In genomic region chr1:219414250-219414649, GRCh38 we compare ENCODE assay signal across 1 cellular context.
TF ChIP-seq lines count a peak whose summit lies in the region.

No MANE protein-coding gene starts in this region.

TF ChIP-seq in HepG2, 621 proteins besides CTCF, POLR2A, EP300 and RAD21 (continued from another document and continues in another):
- TF ChIP-seq, protein P1, sequence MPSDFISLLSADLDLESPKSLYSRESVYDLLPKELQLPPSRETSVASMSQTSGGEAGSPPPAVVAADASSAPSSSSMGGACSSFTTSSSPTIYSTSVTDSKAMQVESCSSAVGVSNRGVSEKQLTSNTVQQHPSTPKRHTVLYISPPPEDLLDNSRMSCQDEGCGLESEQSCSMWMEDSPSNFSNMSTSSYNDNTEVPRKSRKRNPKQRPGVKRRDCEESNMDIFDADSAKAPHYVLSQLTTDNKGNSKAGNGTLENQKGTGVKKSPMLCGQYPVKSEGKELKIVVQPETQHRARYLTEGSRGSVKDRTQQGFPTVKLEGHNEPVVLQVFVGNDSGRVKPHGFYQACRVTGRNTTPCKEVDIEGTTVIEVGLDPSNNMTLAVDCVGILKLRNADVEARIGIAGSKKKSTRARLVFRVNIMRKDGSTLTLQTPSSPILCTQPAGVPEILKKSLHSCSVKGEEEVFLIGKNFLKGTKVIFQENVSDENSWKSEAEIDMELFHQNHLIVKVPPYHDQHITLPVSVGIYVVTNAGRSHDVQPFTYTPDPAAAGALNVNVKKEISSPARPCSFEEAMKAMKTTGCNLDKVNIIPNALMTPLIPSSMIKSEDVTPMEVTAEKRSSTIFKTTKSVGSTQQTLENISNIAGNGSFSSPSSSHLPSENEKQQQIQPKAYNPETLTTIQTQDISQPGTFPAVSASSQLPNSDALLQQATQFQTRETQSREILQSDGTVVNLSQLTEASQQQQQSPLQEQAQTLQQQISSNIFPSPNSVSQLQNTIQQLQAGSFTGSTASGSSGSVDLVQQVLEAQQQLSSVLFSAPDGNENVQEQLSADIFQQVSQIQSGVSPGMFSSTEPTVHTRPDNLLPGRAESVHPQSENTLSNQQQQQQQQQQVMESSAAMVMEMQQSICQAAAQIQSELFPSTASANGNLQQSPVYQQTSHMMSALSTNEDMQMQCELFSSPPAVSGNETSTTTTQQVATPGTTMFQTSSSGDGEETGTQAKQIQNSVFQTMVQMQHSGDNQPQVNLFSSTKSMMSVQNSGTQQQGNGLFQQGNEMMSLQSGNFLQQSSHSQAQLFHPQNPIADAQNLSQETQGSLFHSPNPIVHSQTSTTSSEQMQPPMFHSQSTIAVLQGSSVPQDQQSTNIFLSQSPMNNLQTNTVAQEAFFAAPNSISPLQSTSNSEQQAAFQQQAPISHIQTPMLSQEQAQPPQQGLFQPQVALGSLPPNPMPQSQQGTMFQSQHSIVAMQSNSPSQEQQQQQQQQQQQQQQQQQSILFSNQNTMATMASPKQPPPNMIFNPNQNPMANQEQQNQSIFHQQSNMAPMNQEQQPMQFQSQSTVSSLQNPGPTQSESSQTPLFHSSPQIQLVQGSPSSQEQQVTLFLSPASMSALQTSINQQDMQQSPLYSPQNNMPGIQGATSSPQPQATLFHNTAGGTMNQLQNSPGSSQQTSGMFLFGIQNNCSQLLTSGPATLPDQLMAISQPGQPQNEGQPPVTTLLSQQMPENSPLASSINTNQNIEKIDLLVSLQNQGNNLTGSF (CRISPR knock-in tag; IDR thresholded peaks at IDR 0.05): no peak
- TF ChIP-seq, protein P2, sequence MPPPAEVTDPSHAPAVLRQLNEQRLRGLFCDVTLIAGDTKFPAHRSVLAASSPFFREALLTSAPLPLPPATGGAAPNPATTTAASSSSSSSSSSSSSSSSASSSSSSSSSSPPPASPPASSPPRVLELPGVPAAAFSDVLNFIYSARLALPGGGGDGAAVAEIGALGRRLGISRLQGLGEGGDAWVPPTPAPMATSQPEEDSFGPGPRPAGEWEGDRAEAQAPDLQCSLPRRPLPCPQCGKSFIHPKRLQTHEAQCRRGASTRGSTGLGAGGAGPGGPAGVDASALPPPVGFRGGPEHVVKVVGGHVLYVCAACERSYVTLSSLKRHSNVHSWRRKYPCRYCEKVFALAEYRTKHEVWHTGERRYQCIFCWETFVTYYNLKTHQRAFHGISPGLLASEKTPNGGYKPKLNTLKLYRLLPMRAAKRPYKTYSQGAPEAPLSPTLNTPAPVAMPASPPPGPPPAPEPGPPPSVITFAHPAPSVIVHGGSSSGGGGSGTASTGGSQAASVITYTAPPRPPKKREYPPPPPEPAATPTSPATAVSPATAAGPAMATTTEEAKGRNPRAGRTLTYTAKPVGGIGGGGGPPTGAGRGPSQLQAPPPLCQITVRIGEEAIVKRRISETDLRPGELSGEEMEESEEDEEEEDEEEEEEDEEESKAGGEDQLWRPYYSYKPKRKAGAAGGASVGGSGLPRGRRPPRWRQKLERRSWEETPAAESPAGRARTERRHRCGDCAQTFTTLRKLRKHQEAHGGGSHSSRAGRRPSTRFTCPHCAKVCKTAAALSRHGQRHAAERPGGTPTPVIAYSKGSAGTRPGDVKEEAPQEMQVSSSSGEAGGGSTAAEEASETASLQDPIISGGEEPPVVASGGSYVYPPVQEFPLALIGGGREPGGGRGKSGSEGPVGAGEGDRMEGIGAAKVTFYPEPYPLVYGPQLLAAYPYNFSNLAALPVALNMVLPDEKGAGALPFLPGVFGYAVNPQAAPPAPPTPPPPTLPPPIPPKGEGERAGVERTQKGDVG (CRISPR knock-in tag; IDR thresholded peaks at IDR 0.05; ENCODE audit: borderline replicate concordance): no peak
- TF ChIP-seq IRF9 (CRISPR knock-in tag; IDR thresholded peaks at IDR 0.05; ENCODE audit: borderline replicate concordance) (no peak), DPF2 (CRISPR knock-in tag; IDR thresholded peaks at IDR 0.05; ENCODE audit: borderline replicate concordance, low read depth) (peak; percentile 72), ZKSCAN1 (IDR thresholded peaks at IDR 0.05; ENCODE audit: low read length) (no peak), ADNP (CRISPR knock-in tag; IDR thresholded peaks at IDR 0.05) (no peak), ZNF331 (CRISPR knock-in tag; IDR thresholded peaks at IDR 0.05) (no peak; the same call in 1 of the 2 replicates), CHCHD3 (CRISPR knock-in tag; IDR thresholded peaks at IDR 0.05) (no peak), FOXO4 (CRISPR knock-in tag; conservative IDR thresholded peaks at IDR 0.05) (no peak), ZNF263 (CRISPR knock-in tag; IDR thresholded peaks at IDR 0.05) (no peak), ZNF296 (CRISPR knock-in tag; conservative IDR thresholded peaks at IDR 0.05) (no peak), MED1 (CRISPR knock-in tag; IDR thresholded peaks at IDR 0.05) (peak; percentile 63), ZNF816 (CRISPR knock-in tag; IDR thresholded peaks at IDR 0.05; ENCODE audit: borderline replicate concordance) (no peak), ZNF569 (CRISPR knock-in tag; IDR thresholded peaks at IDR 0.05; ENCODE audit: borderline replicate concordance) (no peak), KLF16 (CRISPR knock-in tag; IDR thresholded peaks at IDR 0.05) (peak in 1 of 2 experiments; percentile 65; a peak in 1 of 4 replicates), ZNF468 (CRISPR knock-in tag; IDR thresholded peaks at IDR 0.05) (no peak), ZNF547 (CRISPR knock-in tag; IDR thresholded peaks at IDR 0.05) (no peak), SIX4 (CRISPR knock-in tag; IDR thresholded peaks at IDR 0.05) (no peak), ZBTB2 (CRISPR knock-in tag; IDR thresholded peaks at IDR 0.05; ENCODE audit: low read depth) (no peak), ZBTB1 (CRISPR knock-in tag; IDR thresholded peaks at IDR 0.05; ENCODE audit: borderline replicate concordance) (no peak), MYNN (CRISPR knock-in tag; IDR thresholded peaks at IDR 0.05; ENCODE audit: low read depth) (no peak), CENPX (CRISPR knock-in tag; IDR thresholded peaks at IDR 0.05) (no peak), PCBP2 (optimal IDR thresholded peaks at IDR 0.05; ENCODE audit: low read depth, low read length, poor library complexity, severe bottlenecking) (no peak), PHF20 (CRISPR knock-in tag; IDR thresholded peaks at IDR 0.05) (no peak), NR2F1 (CRISPR knock-in tag; IDR thresholded peaks at IDR 0.05) (peak in 1 of 2 experiments; percentile 13; a peak in 1 of 4 replicates)
- TF ChIP-seq, protein P3, sequence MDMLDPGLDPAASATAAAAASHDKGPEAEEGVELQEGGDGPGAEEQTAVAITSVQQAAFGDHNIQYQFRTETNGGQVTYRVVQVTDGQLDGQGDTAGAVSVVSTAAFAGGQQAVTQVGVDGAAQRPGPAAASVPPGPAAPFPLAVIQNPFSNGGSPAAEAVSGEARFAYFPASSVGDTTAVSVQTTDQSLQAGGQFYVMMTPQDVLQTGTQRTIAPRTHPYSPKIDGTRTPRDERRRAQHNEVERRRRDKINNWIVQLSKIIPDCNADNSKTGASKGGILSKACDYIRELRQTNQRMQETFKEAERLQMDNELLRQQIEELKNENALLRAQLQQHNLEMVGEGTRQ (IDR thresholded peaks at IDR 0.05; ENCODE audit: low read depth, low read length): no peak
- TF ChIP-seq, protein P3 (CRISPR knock-in tag; IDR thresholded peaks at IDR 0.05; ENCODE audit: borderline replicate concordance): no peak
- TF ChIP-seq, protein P4, sequence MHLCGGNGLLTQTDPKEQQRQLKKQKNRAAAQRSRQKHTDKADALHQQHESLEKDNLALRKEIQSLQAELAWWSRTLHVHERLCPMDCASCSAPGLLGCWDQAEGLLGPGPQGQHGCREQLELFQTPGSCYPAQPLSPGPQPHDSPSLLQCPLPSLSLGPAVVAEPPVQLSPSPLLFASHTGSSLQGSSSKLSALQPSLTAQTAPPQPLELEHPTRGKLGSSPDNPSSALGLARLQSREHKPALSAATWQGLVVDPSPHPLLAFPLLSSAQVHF (CRISPR knock-in tag; IDR thresholded peaks at IDR 0.05): no peak
- TF ChIP-seq, protein P5, sequence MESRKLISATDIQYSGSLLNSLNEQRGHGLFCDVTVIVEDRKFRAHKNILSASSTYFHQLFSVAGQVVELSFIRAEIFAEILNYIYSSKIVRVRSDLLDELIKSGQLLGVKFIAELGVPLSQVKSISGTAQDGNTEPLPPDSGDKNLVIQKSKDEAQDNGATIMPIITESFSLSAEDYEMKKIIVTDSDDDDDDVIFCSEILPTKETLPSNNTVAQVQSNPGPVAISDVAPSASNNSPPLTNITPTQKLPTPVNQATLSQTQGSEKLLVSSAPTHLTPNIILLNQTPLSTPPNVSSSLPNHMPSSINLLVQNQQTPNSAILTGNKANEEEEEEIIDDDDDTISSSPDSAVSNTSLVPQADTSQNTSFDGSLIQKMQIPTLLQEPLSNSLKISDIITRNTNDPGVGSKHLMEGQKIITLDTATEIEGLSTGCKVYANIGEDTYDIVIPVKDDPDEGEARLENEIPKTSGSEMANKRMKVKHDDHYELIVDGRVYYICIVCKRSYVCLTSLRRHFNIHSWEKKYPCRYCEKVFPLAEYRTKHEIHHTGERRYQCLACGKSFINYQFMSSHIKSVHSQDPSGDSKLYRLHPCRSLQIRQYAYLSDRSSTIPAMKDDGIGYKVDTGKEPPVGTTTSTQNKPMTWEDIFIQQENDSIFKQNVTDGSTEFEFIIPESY (CRISPR knock-in tag; IDR thresholded peaks at IDR 0.05): no peak
- TF ChIP-seq, protein P6, sequence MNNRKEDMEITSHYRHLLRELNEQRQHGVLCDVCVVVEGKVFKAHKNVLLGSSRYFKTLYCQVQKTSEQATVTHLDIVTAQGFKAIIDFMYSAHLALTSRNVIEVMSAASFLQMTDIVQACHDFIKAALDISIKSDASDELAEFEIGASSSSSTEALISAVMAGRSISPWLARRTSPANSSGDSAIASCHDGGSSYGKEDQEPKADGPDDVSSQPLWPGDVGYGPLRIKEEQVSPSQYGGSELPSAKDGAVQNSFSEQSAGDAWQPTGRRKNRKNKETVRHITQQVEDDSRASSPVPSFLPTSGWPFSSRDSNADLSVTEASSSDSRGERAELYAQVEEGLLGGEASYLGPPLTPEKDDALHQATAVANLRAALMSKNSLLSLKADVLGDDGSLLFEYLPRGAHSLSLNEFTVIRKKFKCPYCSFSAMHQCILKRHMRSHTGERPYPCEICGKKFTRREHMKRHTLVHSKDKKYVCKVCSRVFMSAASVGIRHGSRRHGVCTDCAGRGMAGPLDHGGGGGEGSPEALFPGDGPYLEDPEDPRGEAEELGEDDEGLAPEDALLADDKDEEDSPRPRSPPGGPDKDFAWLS (CRISPR knock-in tag; IDR thresholded peaks at IDR 0.05; ENCODE audit: borderline replicate concordance): no peak
- TF ChIP-seq, protein P7, sequence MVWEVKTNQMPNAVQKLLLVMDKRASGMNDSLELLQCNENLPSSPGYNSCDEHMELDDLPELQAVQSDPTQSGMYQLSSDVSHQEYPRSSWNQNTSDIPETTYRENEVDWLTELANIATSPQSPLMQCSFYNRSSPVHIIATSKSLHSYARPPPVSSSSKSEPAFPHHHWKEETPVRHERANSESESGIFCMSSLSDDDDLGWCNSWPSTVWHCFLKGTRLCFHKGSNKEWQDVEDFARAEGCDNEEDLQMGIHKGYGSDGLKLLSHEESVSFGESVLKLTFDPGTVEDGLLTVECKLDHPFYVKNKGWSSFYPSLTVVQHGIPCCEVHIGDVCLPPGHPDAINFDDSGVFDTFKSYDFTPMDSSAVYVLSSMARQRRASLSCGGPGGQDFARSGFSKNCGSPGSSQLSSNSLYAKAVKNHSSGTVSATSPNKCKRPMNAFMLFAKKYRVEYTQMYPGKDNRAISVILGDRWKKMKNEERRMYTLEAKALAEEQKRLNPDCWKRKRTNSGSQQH (CRISPR knock-in tag; IDR thresholded peaks at IDR 0.05; ENCODE audit: low read depth): no peak
- TF ChIP-seq, protein P8, sequence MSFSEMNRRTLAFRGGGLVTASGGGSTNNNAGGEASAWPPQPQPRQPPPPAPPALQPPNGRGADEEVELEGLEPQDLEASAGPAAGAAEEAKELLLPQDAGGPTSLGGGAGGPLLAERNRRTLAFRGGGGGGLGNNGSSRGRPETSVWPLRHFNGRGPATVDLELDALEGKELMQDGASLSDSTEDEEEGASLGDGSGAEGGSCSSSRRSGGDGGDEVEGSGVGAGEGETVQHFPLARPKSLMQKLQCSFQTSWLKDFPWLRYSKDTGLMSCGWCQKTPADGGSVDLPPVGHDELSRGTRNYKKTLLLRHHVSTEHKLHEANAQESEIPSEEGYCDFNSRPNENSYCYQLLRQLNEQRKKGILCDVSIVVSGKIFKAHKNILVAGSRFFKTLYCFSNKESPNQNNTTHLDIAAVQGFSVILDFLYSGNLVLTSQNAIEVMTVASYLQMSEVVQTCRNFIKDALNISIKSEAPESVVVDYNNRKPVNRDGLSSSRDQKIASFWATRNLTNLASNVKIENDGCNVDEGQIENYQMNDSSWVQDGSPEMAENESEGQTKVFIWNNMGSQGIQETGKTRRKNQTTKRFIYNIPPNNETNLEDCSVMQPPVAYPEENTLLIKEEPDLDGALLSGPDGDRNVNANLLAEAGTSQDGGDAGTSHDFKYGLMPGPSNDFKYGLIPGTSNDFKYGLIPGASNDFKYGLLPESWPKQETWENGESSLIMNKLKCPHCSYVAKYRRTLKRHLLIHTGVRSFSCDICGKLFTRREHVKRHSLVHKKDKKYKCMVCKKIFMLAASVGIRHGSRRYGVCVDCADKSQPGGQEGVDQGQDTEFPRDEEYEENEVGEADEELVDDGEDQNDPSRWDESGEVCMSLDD (CRISPR knock-in tag; IDR thresholded peaks at IDR 0.05; ENCODE audit: borderline replicate concordance): no peak
